1 cellular context compared by ENCODE assay signal in the genomic region with DNA sequence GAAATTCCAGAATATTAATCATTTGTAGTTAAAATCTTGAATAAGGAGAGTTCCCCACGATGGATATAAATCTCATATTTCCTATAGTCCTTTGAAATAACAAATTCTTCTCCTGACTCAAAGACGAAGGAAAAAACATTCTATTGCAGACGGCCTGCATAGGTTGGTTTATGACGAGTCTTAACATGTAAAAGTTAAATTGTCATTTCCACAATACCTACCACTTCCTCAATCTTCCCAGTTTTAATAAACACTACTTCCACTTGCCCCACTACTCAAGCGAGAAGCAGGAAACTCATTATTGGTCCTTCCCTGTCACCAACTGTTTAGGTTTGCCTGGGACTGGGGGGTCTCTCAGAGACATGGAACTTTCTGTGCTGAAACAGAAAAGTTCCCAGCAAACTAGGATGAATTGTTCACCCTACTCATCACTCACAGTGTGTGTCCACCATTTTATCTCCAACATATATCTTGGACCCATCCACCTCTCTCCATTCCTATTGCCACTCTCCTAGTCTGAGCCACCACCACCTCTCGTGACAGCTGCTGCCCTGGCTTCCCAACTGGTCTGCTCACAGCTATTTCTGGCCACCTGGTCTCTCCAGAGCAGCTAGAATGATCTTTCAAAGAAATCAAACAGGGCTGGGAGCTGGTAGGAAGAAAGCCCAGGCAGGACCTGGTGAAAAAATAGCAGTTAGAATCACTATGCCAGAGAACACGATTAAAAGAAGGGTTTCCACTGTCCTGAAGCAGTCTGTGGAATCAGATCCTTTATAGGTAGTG.
TF ChIP-seq lines count a peak whose summit lies in the region.

No MANE protein-coding gene starts in this region.

TF ChIP-seq in K562, 482 proteins besides CTCF, POLR2A, EP300 and RAD21:
- TF ChIP-seq EHMT2 (IDR thresholded peaks at IDR 0.05) (peak; percentile 42; the same call in 1 of the 2 replicates), HMG20B (CRISPR knock-in tag; IDR thresholded peaks at IDR 0.05) (no peak), TBP (optimal IDR thresholded peaks at IDR 0.05; ENCODE audit: low read depth, low read length) (peak; percentile 18), CBX3 (IDR thresholded peaks at IDR 0.05; ENCODE audit: borderline replicate concordance in 1 of 2, low read length in 2 of 2) (no peak), ELF4 (CRISPR knock-in tag; IDR thresholded peaks at IDR 0.05) (no peak), GATA2 (CRISPR knock-in tag; IDR thresholded peaks at IDR 0.05) (peak; percentile 24; the same call in 1 of the 2 replicates), CHCHD3 (CRISPR knock-in tag; IDR thresholded peaks at IDR 0.05) (no peak), SPI1 (IDR thresholded peaks at IDR 0.05; ENCODE audit: borderline replicate concordance, low read depth, low read length) (peak; percentile 73), NFRKB (IDR thresholded peaks at IDR 0.05; ENCODE audit: low read depth) (no peak), CSDE1 (IDR thresholded peaks at IDR 0.05) (no peak)
- TF ChIP-seq, protein P1, sequence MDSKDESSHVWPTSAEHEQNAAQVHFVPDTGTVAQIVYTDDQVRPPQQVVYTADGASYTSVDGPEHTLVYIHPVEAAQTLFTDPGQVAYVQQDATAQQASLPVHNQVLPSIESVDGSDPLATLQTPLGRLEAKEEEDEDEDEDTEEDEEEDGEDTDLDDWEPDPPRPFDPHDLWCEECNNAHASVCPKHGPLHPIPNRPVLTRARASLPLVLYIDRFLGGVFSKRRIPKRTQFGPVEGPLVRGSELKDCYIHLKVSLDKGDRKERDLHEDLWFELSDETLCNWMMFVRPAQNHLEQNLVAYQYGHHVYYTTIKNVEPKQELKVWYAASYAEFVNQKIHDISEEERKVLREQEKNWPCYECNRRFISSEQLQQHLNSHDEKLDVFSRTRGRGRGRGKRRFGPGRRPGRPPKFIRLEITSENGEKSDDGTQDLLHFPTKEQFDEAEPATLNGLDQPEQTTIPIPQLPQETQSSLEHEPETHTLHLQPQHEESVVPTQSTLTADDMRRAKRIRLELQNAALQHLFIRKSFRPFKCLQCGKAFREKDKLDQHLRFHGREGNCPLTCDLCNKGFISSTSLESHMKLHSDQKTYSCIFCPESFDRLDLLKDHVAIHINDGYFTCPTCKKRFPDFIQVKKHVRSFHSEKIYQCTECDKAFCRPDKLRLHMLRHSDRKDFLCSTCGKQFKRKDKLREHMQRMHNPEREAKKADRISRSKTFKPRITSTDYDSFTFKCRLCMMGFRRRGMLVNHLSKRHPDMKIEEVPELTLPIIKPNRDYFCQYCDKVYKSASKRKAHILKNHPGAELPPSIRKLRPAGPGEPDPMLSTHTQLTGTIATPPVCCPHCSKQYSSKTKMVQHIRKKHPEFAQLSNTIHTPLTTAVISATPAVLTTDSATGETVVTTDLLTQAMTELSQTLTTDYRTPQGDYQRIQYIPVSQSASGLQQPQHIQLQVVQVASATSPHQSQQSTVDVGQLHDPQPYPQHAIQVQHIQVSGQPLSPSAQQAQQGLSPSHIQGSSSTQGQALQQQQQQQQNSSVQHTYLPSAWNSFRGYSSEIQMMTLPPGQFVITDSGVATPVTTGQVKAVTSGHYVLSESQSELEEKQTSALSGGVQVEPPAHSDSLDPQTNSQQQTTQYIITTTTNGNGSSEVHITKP (IDR thresholded peaks at IDR 0.05; ENCODE audit: partially characterized antibody), result peak; percentile 19
- TF ChIP-seq, protein P2, sequence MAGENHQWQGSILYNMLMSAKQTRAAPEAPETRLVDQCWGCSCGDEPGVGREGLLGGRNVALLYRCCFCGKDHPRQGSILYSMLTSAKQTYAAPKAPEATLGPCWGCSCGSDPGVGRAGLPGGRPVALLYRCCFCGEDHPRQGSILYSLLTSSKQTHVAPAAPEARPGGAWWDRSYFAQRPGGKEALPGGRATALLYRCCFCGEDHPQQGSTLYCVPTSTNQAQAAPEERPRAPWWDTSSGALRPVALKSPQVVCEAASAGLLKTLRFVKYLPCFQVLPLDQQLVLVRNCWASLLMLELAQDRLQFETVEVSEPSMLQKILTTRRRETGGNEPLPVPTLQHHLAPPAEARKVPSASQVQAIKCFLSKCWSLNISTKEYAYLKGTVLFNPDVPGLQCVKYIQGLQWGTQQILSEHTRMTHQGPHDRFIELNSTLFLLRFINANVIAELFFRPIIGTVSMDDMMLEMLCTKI (IDR thresholded peaks at IDR 0.05; ENCODE audit: partially characterized antibody), result no peak
- TF ChIP-seq, protein P3, sequence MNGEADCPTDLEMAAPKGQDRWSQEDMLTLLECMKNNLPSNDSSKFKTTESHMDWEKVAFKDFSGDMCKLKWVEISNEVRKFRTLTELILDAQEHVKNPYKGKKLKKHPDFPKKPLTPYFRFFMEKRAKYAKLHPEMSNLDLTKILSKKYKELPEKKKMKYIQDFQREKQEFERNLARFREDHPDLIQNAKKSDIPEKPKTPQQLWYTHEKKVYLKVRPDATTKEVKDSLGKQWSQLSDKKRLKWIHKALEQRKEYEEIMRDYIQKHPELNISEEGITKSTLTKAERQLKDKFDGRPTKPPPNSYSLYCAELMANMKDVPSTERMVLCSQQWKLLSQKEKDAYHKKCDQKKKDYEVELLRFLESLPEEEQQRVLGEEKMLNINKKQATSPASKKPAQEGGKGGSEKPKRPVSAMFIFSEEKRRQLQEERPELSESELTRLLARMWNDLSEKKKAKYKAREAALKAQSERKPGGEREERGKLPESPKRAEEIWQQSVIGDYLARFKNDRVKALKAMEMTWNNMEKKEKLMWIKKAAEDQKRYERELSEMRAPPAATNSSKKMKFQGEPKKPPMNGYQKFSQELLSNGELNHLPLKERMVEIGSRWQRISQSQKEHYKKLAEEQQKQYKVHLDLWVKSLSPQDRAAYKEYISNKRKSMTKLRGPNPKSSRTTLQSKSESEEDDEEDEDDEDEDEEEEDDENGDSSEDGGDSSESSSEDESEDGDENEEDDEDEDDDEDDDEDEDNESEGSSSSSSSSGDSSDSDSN (IDR thresholded peaks at IDR 0.05; ENCODE audit: borderline replicate concordance in 1 of 2, low read depth in 2 of 2, low read length in 2 of 2), result peak in 1 of 2 experiments; percentile 22; a peak in 1 of 4 replicates
